In the genomic region with DNA sequence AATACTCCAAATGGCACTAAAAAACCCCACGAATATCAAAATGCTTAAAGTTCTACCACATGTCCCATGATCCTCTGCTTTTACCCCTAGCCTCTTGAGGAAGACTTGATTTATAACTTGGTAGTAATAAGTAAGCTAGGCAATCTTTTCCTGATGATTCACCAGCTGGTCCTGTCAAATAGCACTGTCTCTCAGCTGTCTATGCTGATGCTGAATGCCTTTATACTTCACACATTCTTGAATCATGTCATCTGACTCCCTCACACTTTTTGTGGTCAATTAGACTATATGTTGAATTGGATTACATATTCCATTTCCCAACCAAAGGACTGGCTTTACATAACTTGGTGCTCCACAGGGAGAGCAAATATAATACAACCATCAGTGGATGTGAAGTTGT, we compare ENCODE assay signal across 13 cellular contexts. TPM values are rescaled to one million over a fixed set of nuclear protein-coding genes. Genes with fewer than 3 reads are reported as not detected.
DNase-seq lines count a peak whose midpoint lies in the region; FAIRE-seq and TF ChIP-seq lines count a peak whose summit lies in the region.
"Had no signal": no experiment of that assay in that cellular context is flagged by ENCODE, and none has a peak within 500 bp of the region (broad histone marks: within the 10 kb centered on the region; RNA-seq: fewer than 3 reads in every experiment).

No MANE protein-coding gene starts in this region.

- H4K20me1 ChIP-seq in keratinocyte (ENCODE audit: control insufficient read depth, extremely low read depth, insufficient read depth, low read length): no peaks in the 10 kb centered on the region

- no peaks in the 10 kb centered on the region for H3K27me3 ChIP-seq in adipocyte (replicated peaks; ENCODE audit: control insufficient read depth, insufficient read depth, low read length)
- no peaks in the 10 kb centered on the region for H3K27me3 ChIP-seq in keratinocyte (ENCODE audit: control insufficient read depth, extremely low read depth, insufficient read depth, low read length)

- H3K9ac ChIP-seq in adipocyte (ENCODE audit: low read length) (no peak overlapping the region), keratinocyte (ENCODE audit: control insufficient read depth, extremely low read depth, insufficient read depth, low read length) (no peak overlapping the region)

- dilution Hi-C loops in keratinocyte (cut with MboI; ENCODE audit: extremely low pct_ligation_motif_present, low sequenced_read_pairs): no loop called here

- no peak overlapping the region for H3K4me2 ChIP-seq in keratinocyte (ENCODE audit: control insufficient read depth, extremely low read depth, insufficient read depth, low read depth, low read length)

- H3K9me3 ChIP-seq in adipocyte (ENCODE audit: control insufficient read depth, low read length) (no peaks in the 10 kb centered on the region), keratinocyte (ENCODE audit: control insufficient read depth, low read depth, low read length) (no peaks in the 10 kb centered on the region)

- TF ChIP-seq CTCF in AG10803 (conservative IDR thresholded peaks at IDR 0.05; ENCODE audit: low read length) (no peak), keratinocyte (optimal IDR thresholded peaks at IDR 0.05 in 1 of 3, IDR thresholded peaks at IDR 0.05 in 1 of 3, conservative IDR thresholded peaks at IDR 0.05 in 1 of 3; ENCODE audit: extremely low read depth in 1 of 3, insufficient read depth in 2 of 3, low read length in 3 of 3) (no peak)

- no peak overlapping the region for H2AFZ ChIP-seq in keratinocyte (ENCODE audit: control insufficient read depth, low read length)

- peaks cover 20% of the 10 kb centered on the region for H3K79me2 ChIP-seq in keratinocyte (ENCODE audit: control insufficient read depth, insufficient read depth, low read length)

- DNase-seq in AG10803 (ENCODE audit: low read depth) (peak; percentile 76), HCEC 1CT (peak; percentile 82), adipocyte (ENCODE audit: low read depth) (peak; percentile 15), keratinocyte (ENCODE audit: low read depth, low spot score) (no peak), medulla oblongata (ENCODE audit: extremely low spot score) (no peak), NK-92 (lab: John Stamatoyannopoulos, UW; ENCODE audit: unreplicated experiment) (no peak), DMS79 treated with DMSO at 0.1 percent for 48 hours (lab: John Stamatoyannopoulos, UW) (no peak)
- no peak for DNase-seq in stimulated activated CD4-positive, alpha-beta T cell treated with anti-CD3 and anti-CD28 coated beads, Interleukin-2, amount 100 ng/mL, for 48 hours
- DNase-seq: activated naive CD4-positive, alpha-beta T cell; cortex of kidney; GOT3; left ventricle myocardium superior; NCI-H1092 had no signal

- H3K27ac ChIP-seq in keratinocyte (ENCODE audit: control insufficient read depth, insufficient read depth, low read length): no peak overlapping the region

- peak; percentile 61 for FAIRE-seq in keratinocyte (lab: Jason Lieb, UNC)

- H3K9me1 ChIP-seq in keratinocyte (ENCODE audit: control insufficient read depth, extremely low read depth, insufficient read depth, low read length): no peaks in the 10 kb centered on the region

- peaks cover 2% of the 10 kb centered on the region for H3K36me3 ChIP-seq in adipocyte (ENCODE audit: control insufficient read depth, insufficient read depth, low read length, severe bottlenecking)
- H3K36me3 ChIP-seq in keratinocyte (ENCODE audit: control insufficient read depth in 2 of 2, extremely low read depth in 1 of 2, insufficient read depth in 2 of 2, low read length in 2 of 2): peaks cover 2 to 3% of the 10 kb centered on the region in 2 experiments

- no peak overlapping the region for H3K4me3 ChIP-seq in AG10803 (ENCODE audit: low read length)
- H3K4me3 ChIP-seq in adipocyte (ENCODE audit: low read length): no peak overlapping the region
- no peak overlapping the region for H3K4me3 ChIP-seq in keratinocyte (ENCODE audit: control insufficient read depth in 2 of 3, extremely low read depth in 1 of 3, insufficient read depth in 2 of 3, low read depth in 1 of 3, low read length in 3 of 3)

- peaks cover 5% of the 10 kb centered on the region for H3K4me1 ChIP-seq in adipocyte (ENCODE audit: control insufficient read depth, insufficient read depth, low read length)
- H3K4me1 ChIP-seq in keratinocyte (ENCODE audit: control insufficient read depth, extremely low read depth, insufficient read depth, low read length): peaks cover 4% of the 10 kb centered on the region

RNA-seq across cellular contexts. Expression of a gene that starts 16.6 kb away (rescaled TPM):
- 13.6 to 28.2 TPM (median 18.7 TPM) in 3 replicates for polyA plus RNA-seq in keratinocyte
- 17.3 TPM for polyA plus RNA-seq in keratinocyte (2011; ENCODE audit: low read depth)
- polyA plus RNA-seq in keratinocyte (2011; cell fraction: cytosol; rRNA removed): 9.3 and 26.4 TPM in 2 replicates
- polyA plus RNA-seq in keratinocyte (2011; cell fraction: nucleus; rRNA removed): 9.6 and 15.5 TPM in 2 replicates
- polyA plus RNA-seq in keratinocyte (2012; ENCODE audit: low replicate concordance): 13.6 and 24.2 TPM in 2 replicates
- 3.9 to 42.6 TPM (median 20.6 TPM) in 3 replicates for polyA minus RNA-seq in keratinocyte
- 16.3 TPM for polyA minus RNA-seq in keratinocyte (2011; cell fraction: cytosol; rRNA and poly(A)+ RNA removed)
- polyA minus RNA-seq in keratinocyte (2011; cell fraction: nucleus; rRNA and poly(A)+ RNA removed): 6.6 and 17.8 TPM in 2 replicates

Comparison
In these comparisons a context has a peak if more than half of its experiments do, and no peak if none do; other contexts are left out.
1. DNase-seq: peak in AG10803 (single experiment), HCEC 1CT (single experiment) and adipocyte (single experiment); none in keratinocyte (single experiment), medulla oblongata (single experiment), NK-92 (single experiment), DMS79 treated with DMSO at 0.1 percent for 48 hours (single experiment) and stimulated activated CD4-positive, alpha-beta T cell treated with anti-CD3 and anti-CD28 coated beads, Interleukin-2, amount 100 ng/mL, for 48 hours (0 of 2).